Comparison of ENCODE assay signal across 10 cellular contexts in genomic region chr16:20051147-20051546, GRCh38. TPM values are rescaled to one million over a fixed set of nuclear protein-coding genes. Genes with fewer than 3 reads are reported as not detected.
"Had no signal": no experiment of that assay in that cellular context is flagged by ENCODE, and none has a peak within 500 bp of the region (broad histone marks: within the 10 kb centered on the region; RNA-seq: fewer than 3 reads in every experiment).

No MANE protein-coding gene starts in this region.

- H3K4me3 ChIP-seq: GM23248, HAP-1 had no signal

- H3K9ac ChIP-seq: GM23248 had no signal

- DNase-seq: GM23248, GOT3, H7, HFFc6 had no signal

- H3K27ac ChIP-seq: GM23248, HL-60 had no signal

- H3K36me3 ChIP-seq: HAP-1 had no signal

- H3K27ac Mint-ChIP-seq: HFFc6, IgD-negative memory B cell had no signal

- H3K4me1 ChIP-seq: HAP-1 had no signal

- H3K4me3 Mint-ChIP-seq: HFFc6, IgD-negative memory B cell had no signal

- H3K4me1 Mint-ChIP-seq: IgD-negative memory B cell had no signal

- H3K9me3 ChIP-seq: HAP-1 had no signal

RNA-seq across cellular contexts. Expression of gene GPR139, which starts 22.5 kb away (rescaled TPM):
- total RNA-seq: GM23248, H4, H7, HepG2, HFFc6, HT1080 had no signal
- polyA plus RNA-seq: GM23248, HepG2, IgD-negative memory B cell had no signal
